In genomic region chr20:46681032-46681854, GRCh38 we compare ENCODE assay signal across 1 cellular context.
A peak's percentile ranks its signal among the peaks of the same experiment; 100 is the strongest.
TF ChIP-seq lines count a peak whose summit lies in the region.

No MANE protein-coding gene starts in this region.

TF ChIP-seq in HepG2, 621 proteins besides CTCF, POLR2A, EP300 and RAD21 (continued from another document and continues in another):
- TF ChIP-seq, protein P1, sequence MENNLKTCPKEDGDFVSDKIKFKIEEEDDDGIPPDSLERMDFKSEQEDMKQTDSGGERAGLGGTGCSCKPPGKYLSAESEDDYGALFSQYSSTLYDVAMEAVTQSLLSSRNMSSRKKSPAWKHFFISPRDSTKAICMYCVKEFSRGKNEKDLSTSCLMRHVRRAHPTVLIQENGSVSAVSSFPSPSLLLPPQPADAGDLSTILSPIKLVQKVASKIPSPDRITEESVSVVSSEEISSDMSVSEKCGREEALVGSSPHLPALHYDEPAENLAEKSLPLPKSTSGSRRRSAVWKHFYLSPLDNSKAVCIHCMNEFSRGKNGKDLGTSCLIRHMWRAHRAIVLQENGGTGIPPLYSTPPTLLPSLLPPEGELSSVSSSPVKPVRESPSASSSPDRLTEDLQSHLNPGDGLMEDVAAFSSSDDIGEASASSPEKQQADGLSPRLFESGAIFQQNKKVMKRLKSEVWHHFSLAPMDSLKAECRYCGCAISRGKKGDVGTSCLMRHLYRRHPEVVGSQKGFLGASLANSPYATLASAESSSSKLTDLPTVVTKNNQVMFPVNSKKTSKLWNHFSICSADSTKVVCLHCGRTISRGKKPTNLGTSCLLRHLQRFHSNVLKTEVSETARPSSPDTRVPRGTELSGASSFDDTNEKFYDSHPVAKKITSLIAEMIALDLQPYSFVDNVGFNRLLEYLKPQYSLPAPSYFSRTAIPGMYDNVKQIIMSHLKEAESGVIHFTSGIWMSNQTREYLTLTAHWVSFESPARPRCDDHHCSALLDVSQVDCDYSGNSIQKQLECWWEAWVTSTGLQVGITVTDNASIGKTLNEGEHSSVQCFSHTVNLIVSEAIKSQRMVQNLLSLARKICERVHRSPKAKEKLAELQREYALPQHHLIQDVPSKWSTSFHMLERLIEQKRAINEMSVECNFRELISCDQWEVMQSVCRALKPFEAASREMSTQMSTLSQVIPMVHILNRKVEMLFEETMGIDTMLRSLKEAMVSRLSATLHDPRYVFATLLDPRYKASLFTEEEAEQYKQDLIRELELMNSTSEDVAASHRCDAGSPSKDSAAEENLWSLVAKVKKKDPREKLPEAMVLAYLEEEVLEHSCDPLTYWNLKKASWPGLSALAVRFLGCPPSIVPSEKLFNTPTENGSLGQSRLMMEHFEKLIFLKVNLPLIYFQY (CRISPR knock-in tag; IDR thresholded peaks at IDR 0.05; ENCODE audit: borderline replicate concordance), result 0 out of 2 replicates have a peak, but pooled peaks have one; percentile 60
- peak; percentile 15; the same call in 1 of the 2 replicates for TF ChIP-seq NR2F2 (IDR thresholded peaks at IDR 0.05; ENCODE audit: borderline replicate concordance, low read depth)
- 0 out of 2 replicates have a peak, but pooled peaks have one; percentile 65 for TF ChIP-seq KDM5B (CRISPR knock-in tag; IDR thresholded peaks at IDR 0.05; ENCODE audit: borderline replicate concordance)
- peak; percentile 81; the same call in 1 of the 2 replicates for TF ChIP-seq DNMT3B (CRISPR knock-in tag; conservative IDR thresholded peaks at IDR 0.05)
- TF ChIP-seq NFKBIZ (CRISPR knock-in tag; IDR thresholded peaks at IDR 0.05), result 0 out of 2 replicates have a peak, but pooled peaks have one; percentile 42
- 0 out of 2 replicates have a peak, but pooled peaks have one; percentile 37 for TF ChIP-seq MEIS2 (CRISPR knock-in tag; IDR thresholded peaks at IDR 0.05)
- TF ChIP-seq JARID2 (CRISPR knock-in tag; IDR thresholded peaks at IDR 0.05; ENCODE audit: insufficient replicate concordance), result no peak
- TF ChIP-seq, protein P2, sequence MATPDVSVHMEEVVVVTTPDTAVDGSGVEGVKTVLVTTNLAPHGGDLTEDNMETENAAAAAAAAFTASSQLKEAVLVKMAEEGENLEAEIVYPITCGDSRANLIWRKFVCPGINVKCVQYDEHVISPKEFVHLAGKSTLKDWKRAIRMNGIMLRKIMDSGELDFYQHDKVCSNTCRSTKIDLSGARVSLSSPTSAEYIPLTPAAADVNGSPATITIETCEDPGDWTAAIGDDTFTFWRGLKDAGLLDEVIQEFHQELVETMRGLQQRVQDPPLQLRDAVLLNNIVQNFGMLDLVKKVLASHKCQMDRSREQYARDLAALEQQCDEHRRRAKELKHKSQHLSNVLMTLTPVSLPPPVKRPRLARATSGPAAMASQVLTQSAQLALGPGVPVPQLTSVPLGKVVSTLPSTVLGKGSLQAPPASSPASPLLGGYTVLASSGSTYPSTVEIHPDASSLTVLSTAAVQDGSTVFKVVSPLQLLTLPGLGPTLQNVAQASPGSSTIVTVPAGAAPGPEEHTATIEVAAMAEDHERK (CRISPR knock-in tag; IDR thresholded peaks at IDR 0.05; ENCODE audit: low read depth), result no peak
- TF ChIP-seq, protein P3, sequence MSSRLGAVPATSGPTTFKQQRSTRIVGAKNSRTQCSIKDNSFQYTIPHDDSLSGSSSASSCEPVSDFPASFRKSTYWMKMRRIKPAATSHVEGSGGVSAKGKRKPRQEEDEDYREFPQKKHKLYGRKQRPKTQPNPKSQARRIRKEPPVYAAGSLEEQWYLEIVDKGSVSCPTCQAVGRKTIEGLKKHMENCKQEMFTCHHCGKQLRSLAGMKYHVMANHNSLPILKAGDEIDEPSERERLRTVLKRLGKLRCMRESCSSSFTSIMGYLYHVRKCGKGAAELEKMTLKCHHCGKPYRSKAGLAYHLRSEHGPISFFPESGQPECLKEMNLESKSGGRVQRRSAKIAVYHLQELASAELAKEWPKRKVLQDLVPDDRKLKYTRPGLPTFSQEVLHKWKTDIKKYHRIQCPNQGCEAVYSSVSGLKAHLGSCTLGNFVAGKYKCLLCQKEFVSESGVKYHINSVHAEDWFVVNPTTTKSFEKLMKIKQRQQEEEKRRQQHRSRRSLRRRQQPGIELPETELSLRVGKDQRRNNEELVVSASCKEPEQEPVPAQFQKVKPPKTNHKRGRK (CRISPR knock-in tag; IDR thresholded peaks at IDR 0.05), result peak; percentile 99
- TF ChIP-seq KLF16 (CRISPR knock-in tag; IDR thresholded peaks at IDR 0.05), result peak in 1 of 2 experiments; percentile 48; a peak in 1 of 4 replicates
- peak; percentile 80 for TF ChIP-seq TARDBP (CRISPR knock-in tag; IDR thresholded peaks at IDR 0.05)
- TF ChIP-seq GFI1 (CRISPR knock-in tag; IDR thresholded peaks at IDR 0.05; ENCODE audit: borderline replicate concordance), result 0 out of 2 replicates have a peak, but pooled peaks have one; percentile 47
- no peak for TF ChIP-seq ZNF44 (CRISPR knock-in tag; IDR thresholded peaks at IDR 0.05)
- 0 out of 2 replicates have a peak, but pooled peaks have one; percentile 20 for TF ChIP-seq ZNF451 (CRISPR knock-in tag; IDR thresholded peaks at IDR 0.05)
- peak; percentile 28; the same call in 1 of the 2 replicates for TF ChIP-seq ZNF580 (CRISPR knock-in tag; IDR thresholded peaks at IDR 0.05; ENCODE audit: borderline replicate concordance, low read depth)
- TF ChIP-seq SP4 (CRISPR knock-in tag; IDR thresholded peaks at IDR 0.05), result no peak; the same call in none of the 2 replicates
- TF ChIP-seq MEF2D (CRISPR knock-in tag; IDR thresholded peaks at IDR 0.05), result peak; percentile 39; the same call in 1 of the 2 replicates
- peak; percentile 80; the same call in 1 of the 2 replicates for TF ChIP-seq HBP1 (CRISPR knock-in tag; IDR thresholded peaks at IDR 0.05; ENCODE audit: low read depth)
- TF ChIP-seq SOX6 (IDR thresholded peaks at IDR 0.05), result no peak
- TF ChIP-seq SOX6 (CRISPR knock-in tag; IDR thresholded peaks at IDR 0.05), result peak; percentile 59
- TF ChIP-seq MIER3 (CRISPR knock-in tag; IDR thresholded peaks at IDR 0.05; ENCODE audit: borderline replicate concordance), result peak; percentile 56; the same call in 1 of the 2 replicates
- 0 out of 2 replicates have a peak, but pooled peaks have one; percentile 41 for TF ChIP-seq STAT6 (CRISPR knock-in tag; IDR thresholded peaks at IDR 0.05; ENCODE audit: borderline replicate concordance)
- peak; percentile 32; the same call in 1 of the 2 replicates for TF ChIP-seq ZNF770 (CRISPR knock-in tag; IDR thresholded peaks at IDR 0.05)
- 0 out of 2 replicates have a peak, but pooled peaks have one; percentile 45 for TF ChIP-seq ZNF235 (CRISPR knock-in tag; IDR thresholded peaks at IDR 0.05; ENCODE audit: borderline replicate concordance)
- no peak for TF ChIP-seq NONO (IDR thresholded peaks at IDR 0.05)
- TF ChIP-seq NONO (CRISPR knock-in tag; conservative IDR thresholded peaks at IDR 0.05), result peak; percentile 13; the same call in 1 of the 2 replicates
- peak; percentile 62; the same call in 1 of the 2 replicates for TF ChIP-seq SAP130 (CRISPR knock-in tag; IDR thresholded peaks at IDR 0.05; ENCODE audit: low read depth)
- peak; percentile 97 for TF ChIP-seq STAG1 (CRISPR knock-in tag; IDR thresholded peaks at IDR 0.05)
- TF ChIP-seq ZNF556 (CRISPR knock-in tag; IDR thresholded peaks at IDR 0.05; ENCODE audit: borderline replicate concordance), result 0 out of 2 replicates have a peak, but pooled peaks have one; percentile 84
- no peak for TF ChIP-seq ZNF724P (CRISPR knock-in tag; IDR thresholded peaks at IDR 0.05; ENCODE audit: borderline replicate concordance)
- TF ChIP-seq CBX5 (CRISPR knock-in tag; IDR thresholded peaks at IDR 0.05; ENCODE audit: borderline replicate concordance), result peak; percentile 12; the same call in 1 of the 2 replicates
- TF ChIP-seq HNF4G (IDR thresholded peaks at IDR 0.05; ENCODE audit: borderline replicate concordance, low read depth, low read length), result no peak
- peak; percentile 64; the same call in 1 of the 2 replicates for TF ChIP-seq HNF4G (CRISPR knock-in tag; IDR thresholded peaks at IDR 0.05; ENCODE audit: borderline replicate concordance, low read depth)
- peak; percentile 88; the same call in 1 of the 2 replicates for TF ChIP-seq KAT7 (CRISPR knock-in tag; IDR thresholded peaks at IDR 0.05; ENCODE audit: borderline replicate concordance)
- TF ChIP-seq GATAD2A (CRISPR knock-in tag; IDR thresholded peaks at IDR 0.05), result peak; percentile 60
- TF ChIP-seq, protein P4, sequence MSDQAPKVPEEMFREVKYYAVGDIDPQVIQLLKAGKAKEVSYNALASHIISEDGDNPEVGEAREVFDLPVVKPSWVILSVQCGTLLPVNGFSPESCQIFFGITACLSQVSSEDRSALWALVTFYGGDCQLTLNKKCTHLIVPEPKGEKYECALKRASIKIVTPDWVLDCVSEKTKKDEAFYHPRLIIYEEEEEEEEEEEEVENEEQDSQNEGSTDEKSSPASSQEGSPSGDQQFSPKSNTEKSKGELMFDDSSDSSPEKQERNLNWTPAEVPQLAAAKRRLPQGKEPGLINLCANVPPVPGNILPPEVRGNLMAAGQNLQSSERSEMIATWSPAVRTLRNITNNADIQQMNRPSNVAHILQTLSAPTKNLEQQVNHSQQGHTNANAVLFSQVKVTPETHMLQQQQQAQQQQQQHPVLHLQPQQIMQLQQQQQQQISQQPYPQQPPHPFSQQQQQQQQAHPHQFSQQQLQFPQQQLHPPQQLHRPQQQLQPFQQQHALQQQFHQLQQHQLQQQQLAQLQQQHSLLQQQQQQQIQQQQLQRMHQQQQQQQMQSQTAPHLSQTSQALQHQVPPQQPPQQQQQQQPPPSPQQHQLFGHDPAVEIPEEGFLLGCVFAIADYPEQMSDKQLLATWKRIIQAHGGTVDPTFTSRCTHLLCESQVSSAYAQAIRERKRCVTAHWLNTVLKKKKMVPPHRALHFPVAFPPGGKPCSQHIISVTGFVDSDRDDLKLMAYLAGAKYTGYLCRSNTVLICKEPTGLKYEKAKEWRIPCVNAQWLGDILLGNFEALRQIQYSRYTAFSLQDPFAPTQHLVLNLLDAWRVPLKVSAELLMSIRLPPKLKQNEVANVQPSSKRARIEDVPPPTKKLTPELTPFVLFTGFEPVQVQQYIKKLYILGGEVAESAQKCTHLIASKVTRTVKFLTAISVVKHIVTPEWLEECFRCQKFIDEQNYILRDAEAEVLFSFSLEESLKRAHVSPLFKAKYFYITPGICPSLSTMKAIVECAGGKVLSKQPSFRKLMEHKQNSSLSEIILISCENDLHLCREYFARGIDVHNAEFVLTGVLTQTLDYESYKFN (CRISPR knock-in tag; conservative IDR thresholded peaks at IDR 0.05), result peak; percentile 5; the same call in 1 of the 2 replicates
- 0 out of 2 replicates have a peak, but pooled peaks have one; percentile 57 for TF ChIP-seq ZNF691 (CRISPR knock-in tag; IDR thresholded peaks at IDR 0.05; ENCODE audit: borderline replicate concordance, low read depth)
- peak; percentile 91 for TF ChIP-seq TGIF2 (CRISPR knock-in tag; IDR thresholded peaks at IDR 0.05)
- TF ChIP-seq RBAK (CRISPR knock-in tag; IDR thresholded peaks at IDR 0.05), result 0 out of 2 replicates have a peak, but pooled peaks have one; percentile 50
- TF ChIP-seq XRCC5 (optimal IDR thresholded peaks at IDR 0.05; ENCODE audit: low read length), result peak; percentile 51
- TF ChIP-seq TOPORS (CRISPR knock-in tag; IDR thresholded peaks at IDR 0.05), result 0 out of 2 replicates have a peak, but pooled peaks have one; percentile 38
- no peak for TF ChIP-seq SP1 (IDR thresholded peaks at IDR 0.05)
- TF ChIP-seq SP1 (CRISPR knock-in tag; IDR thresholded peaks at IDR 0.05), result 0 out of 2 replicates have a peak, but pooled peaks have one; percentile 51
